ENCODE assay signal across 8 cellular contexts in genomic region chr11:57476883-57477506, GRCh38. TPM values are rescaled to one million over a fixed set of nuclear protein-coding genes. Genes with fewer than 3 reads are reported as not detected.
DNase-seq lines count a peak whose midpoint lies in the region; ATAC-seq and TF ChIP-seq lines count a peak whose summit lies in the region.

No MANE protein-coding gene starts in this region.

- in situ Hi-C loops in astrocyte of the cerebellum (cut with HindIII; ENCODE audit: low sequenced_read_pairs) = no loop called here

- peak; percentile 18 for DNase-seq in DMS153 (lab: John Stamatoyannopoulos, UW)
- no peak for DNase-seq in DMS153 treated with DMSO at 0.1 percent for 48 hours (lab: John Stamatoyannopoulos, UW; ENCODE audit: unreplicated experiment)
- peak; percentile 73 for DNase-seq in GM23338 (ENCODE audit: low spot score)
- DNase-seq in NAMALWA (ENCODE audit: low spot score) = peak; percentile 42
- DNase-seq in astrocyte of the cerebellum (ENCODE audit: low read depth) = no peak
- DNase-seq in islet precursor cell = peak; percentile 73
- DNase-seq in stimulated activated naive CD8-positive, alpha-beta T cell treated with anti-CD3 and anti-CD28 coated beads, Interleukin-15, amount 100 ng/mL, for 72 hours = peak; percentile 53 to 57
- DNase-seq in NOMO-1 treated with dmso at 0.1 percent for 144 hours (lab: John Stamatoyannopoulos, UW; ENCODE audit: unreplicated experiment) = no peak

- peak overlapping the region; percentile 97 for H3K4me2 ChIP-seq in GM23338

- H2AFZ ChIP-seq in GM23338 = no peak overlapping the region

- H3K4me3 Mint-ChIP-seq in GM23338 = peak overlapping the region; percentile 60
- H3K4me3 Mint-ChIP-seq in stimulated activated naive CD8-positive, alpha-beta T cell treated with anti-CD3 and anti-CD28 coated beads, Interleukin-15, amount 100 ng/mL, for 72 hours = peak overlapping the region; percentile 72 to 88

- H3K4me3 ChIP-seq in GM23338 (peak overlapping the region; percentile 65), astrocyte of the cerebellum (ENCODE audit: low read depth, low read length) (peak overlapping the region; percentile 7)

- peaks cover 21% of the 10 kb centered on the region for H3F3A ChIP-seq in GM23338 (replicated peaks; ENCODE audit: low read depth)

- ATAC-seq in GM23338 = peak; percentile 64
- peak; percentile 69 for ATAC-seq in stimulated activated naive CD8-positive, alpha-beta T cell treated with anti-CD3 and anti-CD28 coated beads, Interleukin-15, amount 100 ng/mL, for 72 hours

- no peaks in the 10 kb centered on the region for H3K79me2 ChIP-seq in GM23338 (replicated peaks; ENCODE audit: insufficient read depth)

- H4K20me1 ChIP-seq in GM23338 (replicated peaks; ENCODE audit: insufficient read depth) = peaks cover 5% of the 10 kb centered on the region; the same call in 1 of the 2 replicates

- no peaks in the 10 kb centered on the region for H3K36me3 ChIP-seq in GM23338 (ENCODE audit: insufficient read depth)

- H3K9me3 Mint-ChIP-seq in GM23338 = no peaks in the 10 kb centered on the region; the same call in 2 of the 3 replicates
- H3K9me3 Mint-ChIP-seq in stimulated activated naive CD8-positive, alpha-beta T cell treated with anti-CD3 and anti-CD28 coated beads, Interleukin-15, amount 100 ng/mL, for 72 hours = no peaks in the 10 kb centered on the region

- peaks cover 9% of the 10 kb centered on the region for H3K36me3 Mint-ChIP-seq in GM23338 (ENCODE audit: low read depth)

- H3K27me3 ChIP-seq in GM23338 (ENCODE audit: insufficient read depth) = peaks cover 55% of the 10 kb centered on the region

- peak; percentile 51 to 66 for TF ChIP-seq CTCF in GM23338 (conservative IDR thresholded peaks at IDR 0.05; ENCODE audit: low read depth in 2 of 2)
- TF ChIP-seq CTCF in astrocyte of the cerebellum (IDR thresholded peaks at IDR 0.05; ENCODE audit: low read depth, low read length, missing control alignments) = peak; percentile 32

- peaks cover 70% of the 10 kb centered on the region for H3K4me1 ChIP-seq in GM23338 (ENCODE audit: insufficient read depth)

- no peak overlapping the region for H3K27ac Mint-ChIP-seq in GM23338
- peak overlapping the region; percentile 75 to 88 for H3K27ac Mint-ChIP-seq in stimulated activated naive CD8-positive, alpha-beta T cell treated with anti-CD3 and anti-CD28 coated beads, Interleukin-15, amount 100 ng/mL, for 72 hours

- H3K27ac ChIP-seq in GM23338 (ENCODE audit: low read depth) = no peak overlapping the region

- H3K9me2 ChIP-seq in GM23338 (ENCODE audit: insufficient read depth) = no peaks in the 10 kb centered on the region

- peaks cover 77% of the 10 kb centered on the region for H3K4me1 Mint-ChIP-seq in GM23338
- H3K4me1 Mint-ChIP-seq in stimulated activated naive CD8-positive, alpha-beta T cell treated with anti-CD3 and anti-CD28 coated beads, Interleukin-15, amount 100 ng/mL, for 72 hours = peaks cover 62% of the 10 kb centered on the region

- peaks cover 62% of the 10 kb centered on the region for H3K27me3 Mint-ChIP-seq in GM23338 (ENCODE audit: insufficient read depth, low read depth, poor library complexity)
- peaks cover 42% of the 10 kb centered on the region for H3K27me3 Mint-ChIP-seq in stimulated activated naive CD8-positive, alpha-beta T cell treated with anti-CD3 and anti-CD28 coated beads, Interleukin-15, amount 100 ng/mL, for 72 hours

TF ChIP-seq in GM23338, 12 proteins besides CTCF, POLR2A, EP300 and RAD21:
- TF ChIP-seq STAT1 (IDR thresholded peaks at IDR 0.05; ENCODE audit: unreplicated experiment) (no peak), NANOG (IDR thresholded peaks at IDR 0.05; ENCODE audit: borderline replicate concordance) (no peak), EZH2 (IDR thresholded peaks at IDR 0.05; ENCODE audit: low read depth, unreplicated experiment) (no peak), POLR2AphosphoS5 (IDR thresholded peaks at IDR 0.05; ENCODE audit: low read depth) (peak; percentile 49), JUNB (IDR thresholded peaks at IDR 0.05; ENCODE audit: unreplicated experiment) (no peak)

RNA-seq across cellular contexts. Expression of gene RTN4RL2, which starts 16.7 kb away (rescaled TPM):
- 15.9 and 16.1 TPM in 2 replicates for total RNA-seq in GM23338 (2014; rRNA removed; shearing (Covaris generic))
- polyA plus RNA-seq in GM23338 (2016; fragmentation: Nextera tagmentation; extraction: Ambion mirVana) = 13.1 and 13.9 TPM in 2 replicates

RNA-seq across cellular contexts. Expression of gene SLC43A1, which starts 38.5 kb away (rescaled TPM):
- 49.7 and 49.8 TPM in 2 replicates for total RNA-seq in GM23338 (2014; rRNA removed; shearing (Covaris generic))
- polyA plus RNA-seq in GM23338 (2016; fragmentation: Nextera tagmentation; extraction: Ambion mirVana) = 19.6 and 19.7 TPM in 2 replicates

RNA-seq across cellular contexts. Expression of gene SLC43A3, which starts 50.1 kb away (rescaled TPM):
- total RNA-seq in GM23338 (2014; rRNA removed; shearing (Covaris generic)) = 23.7 and 24.8 TPM in 2 replicates
- polyA plus RNA-seq in GM23338 (2016; fragmentation: Nextera tagmentation; extraction: Ambion mirVana) = 11.5 and 14.3 TPM in 2 replicates

RNA-seq across cellular contexts. Expression of gene TIMM10, which starts 53.6 kb away (rescaled TPM):
- total RNA-seq in GM23338 (2014; rRNA removed; shearing (Covaris generic)) = 59.1 and 75.8 TPM in 2 replicates
- 193 and 194 TPM in 2 replicates for polyA plus RNA-seq in GM23338 (2016; fragmentation: Nextera tagmentation; extraction: Ambion mirVana)

Comparison
In these comparisons a context has a peak if more than half of its experiments do, and no peak if none do; other contexts are left out.
1. DNase-seq: peak in DMS153 (single experiment), GM23338 (single experiment), NAMALWA (single experiment), islet precursor cell (single experiment) and stimulated activated naive CD8-positive, alpha-beta T cell treated with anti-CD3 and anti-CD28 coated beads, Interleukin-15, amount 100 ng/mL, for 72 hours (2 of 2); none in DMS153 treated with DMSO at 0.1 percent for 48 hours (single experiment), astrocyte of the cerebellum (single experiment) and NOMO-1 treated with dmso at 0.1 percent for 144 hours (single experiment).